Comparison of ENCODE assay signal across 21 cellular contexts in the genomic region with DNA sequence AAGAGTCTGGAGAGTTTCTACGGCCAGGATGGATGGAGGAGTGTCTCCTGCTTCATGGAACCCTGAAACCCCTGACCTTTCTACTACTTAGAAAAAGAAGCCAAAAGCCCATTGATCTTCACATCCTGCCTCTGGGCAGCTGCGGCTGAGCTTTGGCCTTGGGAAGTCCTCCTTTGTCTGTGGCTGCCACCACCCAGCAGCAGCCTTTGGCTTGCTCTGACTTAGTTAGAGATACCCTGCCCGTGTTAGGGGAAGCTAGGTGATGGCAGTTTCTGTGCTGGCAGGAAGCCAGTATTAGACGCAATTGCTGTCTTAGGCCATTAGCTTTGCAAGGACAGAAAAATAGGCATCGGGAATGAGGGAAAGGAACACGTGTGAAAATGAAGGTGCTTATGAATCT. TPM values are rescaled to one million over a fixed set of nuclear protein-coding genes. Genes with fewer than 3 reads are reported as not detected.
DNase-seq lines count a peak whose midpoint lies in the region; ATAC-seq and TF ChIP-seq lines count a peak whose summit lies in the region.
"Had no signal": no experiment of that assay in that cellular context is flagged by ENCODE, and none has a peak within 500 bp of the region (broad histone marks: within the 10 kb centered on the region; RNA-seq: fewer than 3 reads in every experiment).

No MANE protein-coding gene starts in this region.

- H3K36me3 ChIP-seq in BE2C (no peaks in the 10 kb centered on the region), liver (ENCODE audit: control insufficient read depth in 4 of 4, insufficient read depth in 3 of 4, low read depth in 1 of 4, low read length in 3 of 4) (peaks cover 0 to under 1% (median 0%) of the 10 kb centered on the region in 4 donors)

- no peak for ATAC-seq in WTC11
- ATAC-seq: sciatic nerve; stimulated activated naive CD8-positive, alpha-beta T cell treated with anti-CD3 and anti-CD28 coated beads, Interleukin-15, Interleukin-2, amounts not matched to agents 100 U/mL and 50 U/mL, for 24 hours; upper lobe of right lung had no signal

- peak overlapping the region; percentile 42; the same call in 1 of the 2 replicates for H3K27ac Mint-ChIP-seq in WTC11
- H3K27ac Mint-ChIP-seq in mesothelial cell of epicardium, result no peak overlapping the region
- H3K27ac Mint-ChIP-seq: activated naive CD4-positive, alpha-beta T cell treated with anti-CD3 and anti-CD28 coated beads, Interleukin-2, amount 50 U/mL, for 24 hours; activated T-cell treated with anti-CD3 and anti-CD28 coated beads, Interleukin-2, amount 50 U/mL, for 24 hours; CD4-positive, alpha-beta T cell; dendritic cell treated with granulocyte-macrophage colony-stimulating factor and Interleukin-4, amounts not matched to agents 40 ng/mL and 50 ng/mL, for 4 days had no signal

- H3K36me3 Mint-ChIP-seq in WTC11 (peaks cover 14% of the 10 kb centered on the region), mesothelial cell of epicardium (peaks cover 31% of the 10 kb centered on the region)

- no peaks in the 10 kb centered on the region for H3K9me3 Mint-ChIP-seq in WTC11
- no peaks in the 10 kb centered on the region for H3K9me3 Mint-ChIP-seq in mesothelial cell of epicardium
- H3K9me3 Mint-ChIP-seq: activated naive CD4-positive, alpha-beta T cell treated with anti-CD3 and anti-CD28 coated beads, Interleukin-2, amount 50 U/mL, for 24 hours; activated T-cell treated with anti-CD3 and anti-CD28 coated beads, Interleukin-2, amount 50 U/mL, for 24 hours; brain; CD4-positive, alpha-beta T cell; dendritic cell treated with granulocyte-macrophage colony-stimulating factor and Interleukin-4, amounts not matched to agents 40 ng/mL and 50 ng/mL, for 4 days had no signal

- CTCF ChIA-PET in WTC11 (lab: Charles Lee), result interaction anchor here (0.7 kb wide), 1 partner anchor 206 kb away, joined by 3 read pairs; no protein-coding TSS in a partner anchor

- H3K4me1 ChIP-seq in BE2C, result no peaks in the 10 kb centered on the region
- H3K4me1 ChIP-seq in liver (ENCODE audit: control insufficient read depth in 4 of 4, insufficient read depth in 4 of 4, low read length in 3 of 4), result peaks cover 0 to 2% (median 1%) of the 10 kb centered on the region in 4 donors

- TF ChIP-seq RAD21 in liver (IDR thresholded peaks at IDR 0.05), result peak in 1 of 2 donors; percentile 40

- H3K27me3 ChIP-seq in BE2C (no peaks in the 10 kb centered on the region), liver (ENCODE audit: control insufficient read depth in 4 of 4, insufficient read depth in 4 of 4, low read length in 3 of 4) (no peaks in the 10 kb centered on the region)
- H3K27me3 ChIP-seq: upper lobe of right lung had no signal

- H3K4me3 Mint-ChIP-seq in WTC11 (no peak overlapping the region), mesothelial cell of epicardium (no peak overlapping the region)
- H3K4me3 Mint-ChIP-seq: activated naive CD4-positive, alpha-beta T cell treated with anti-CD3 and anti-CD28 coated beads, Interleukin-2, amount 50 U/mL, for 24 hours; activated T-cell treated with anti-CD3 and anti-CD28 coated beads, Interleukin-2, amount 50 U/mL, for 24 hours; brain; CD4-positive, alpha-beta T cell; dendritic cell treated with granulocyte-macrophage colony-stimulating factor and Interleukin-4, amounts not matched to agents 40 ng/mL and 50 ng/mL, for 4 days had no signal

- H3K9me3 ChIP-seq in BE2C, result no peaks in the 10 kb centered on the region
- no peaks in the 10 kb centered on the region for H3K9me3 ChIP-seq in liver (ENCODE audit: control insufficient read depth in 4 of 4, low read length in 3 of 4)
- H3K9me3 ChIP-seq: upper lobe of right lung had no signal

- H3K4me1 Mint-ChIP-seq in WTC11 (peaks cover 16% of the 10 kb centered on the region), mesothelial cell of epicardium (peaks cover 5% of the 10 kb centered on the region)

- H3K27me3 Mint-ChIP-seq in WTC11 (ENCODE audit: low read depth), result no peaks in the 10 kb centered on the region
- H3K27me3 Mint-ChIP-seq in mesothelial cell of epicardium (ENCODE audit: low read depth), result no peaks in the 10 kb centered on the region
- H3K27me3 Mint-ChIP-seq: activated naive CD4-positive, alpha-beta T cell treated with anti-CD3 and anti-CD28 coated beads, Interleukin-2, amount 50 U/mL, for 24 hours; activated T-cell treated with anti-CD3 and anti-CD28 coated beads, Interleukin-2, amount 50 U/mL, for 24 hours; brain; CD4-positive, alpha-beta T cell; dendritic cell treated with granulocyte-macrophage colony-stimulating factor and Interleukin-4, amounts not matched to agents 40 ng/mL and 50 ng/mL, for 4 days had no signal

- WGBS in liver, result 53% methylated on average over 6 of the region's 6 CpGs

- H3K9ac ChIP-seq in liver (ENCODE audit: low read depth in 1 of 2, low read length in 2 of 2), result no peak overlapping the region

- POLR2A ChIA-PET in WTC11 (lab: Charles Lee), result no interaction called here

- no peak overlapping the region for H3K27ac ChIP-seq in liver (ENCODE audit: low read depth in 1 of 2, low read length in 2 of 2)
- H3K27ac ChIP-seq: upper lobe of right lung had no signal

- no peak overlapping the region for H3K4me3 ChIP-seq in BE2C (ENCODE audit: low read depth, low read length)
- no peak overlapping the region for H3K4me3 ChIP-seq in liver (ENCODE audit: low read depth in 1 of 3, low read length in 3 of 3)
- H3K4me3 ChIP-seq: upper lobe of right lung had no signal

- TF ChIP-seq CTCF in BE2C (IDR thresholded peaks at IDR 0.05; ENCODE audit: low read depth, low read length) (no peak), WTC11 (IDR thresholded peaks at IDR 0.05) (no peak), liver (IDR thresholded peaks at IDR 0.05; ENCODE audit: low read depth, low read length, missing input control) (no peak), mesothelial cell of epicardium (IDR thresholded peaks at IDR 0.05; ENCODE audit: unreplicated experiment) (no peak)

- DNase-seq in BE2C, result peak; percentile 30
- peak; percentile 25 for DNase-seq in NCI-H1092 treated with DMSO at 0.1 percent for 48 hours (lab: John Stamatoyannopoulos, UW)
- no peak for DNase-seq in WTC11 (ENCODE audit: low spot score)
- DNase-seq in activated CD8-positive, alpha-beta memory T cell treated with anti-CD3 and anti-CD28 coated beads for 24 hours, result no peak
- DNase-seq in stimulated activated CD4-positive, alpha-beta T cell treated with anti-CD3 and anti-CD28 coated beads, Interleukin-4, amount 100 ng/mL, for 4 hours, result no peak
- DNase-seq in mesothelial cell of epicardium (ENCODE audit: low spot score in 2 of 2, unreplicated experiment in 2 of 2), result no peak
- no peak for DNase-seq in SIG-M5 (lab: John Stamatoyannopoulos, UW)
- DNase-seq: activated T-cell treated with anti-CD3 and anti-CD28 coated beads, Interleukin-2, amount 50 U/mL, for 24 hours; CD4-positive, alpha-beta T cell; DMS79 treated with DMSO at 0.1 percent for 48 hours; NCI-H1694; NCI-H774; occipital lobe; stimulated activated naive CD8-positive, alpha-beta T cell treated with anti-CD3 and anti-CD28 coated beads, Interleukin-15, Interleukin-2, amounts not matched to agents 100 U/mL and 50 U/mL, for 24 hours; SW 1271; upper lobe of right lung had no signal

TF ChIP-seq in WTC11, 78 proteins besides CTCF, POLR2A, EP300 and RAD21 (continues in another document):
- no peak for TF ChIP-seq FOXP1 (CRISPR knock-in tag; IDR thresholded peaks at IDR 0.05; ENCODE audit: borderline replicate concordance)
- no peak for TF ChIP-seq ZSCAN18 (CRISPR knock-in tag; IDR thresholded peaks at IDR 0.05)
- TF ChIP-seq TEAD1 (CRISPR knock-in tag; IDR thresholded peaks at IDR 0.05), result no peak
- no peak for TF ChIP-seq ZNF317 (CRISPR knock-in tag; IDR thresholded peaks at IDR 0.05; ENCODE audit: borderline replicate concordance, low read depth)

TF ChIP-seq in liver, 16 proteins besides CTCF, POLR2A, EP300 and RAD21:
- TF ChIP-seq, protein P1, sequence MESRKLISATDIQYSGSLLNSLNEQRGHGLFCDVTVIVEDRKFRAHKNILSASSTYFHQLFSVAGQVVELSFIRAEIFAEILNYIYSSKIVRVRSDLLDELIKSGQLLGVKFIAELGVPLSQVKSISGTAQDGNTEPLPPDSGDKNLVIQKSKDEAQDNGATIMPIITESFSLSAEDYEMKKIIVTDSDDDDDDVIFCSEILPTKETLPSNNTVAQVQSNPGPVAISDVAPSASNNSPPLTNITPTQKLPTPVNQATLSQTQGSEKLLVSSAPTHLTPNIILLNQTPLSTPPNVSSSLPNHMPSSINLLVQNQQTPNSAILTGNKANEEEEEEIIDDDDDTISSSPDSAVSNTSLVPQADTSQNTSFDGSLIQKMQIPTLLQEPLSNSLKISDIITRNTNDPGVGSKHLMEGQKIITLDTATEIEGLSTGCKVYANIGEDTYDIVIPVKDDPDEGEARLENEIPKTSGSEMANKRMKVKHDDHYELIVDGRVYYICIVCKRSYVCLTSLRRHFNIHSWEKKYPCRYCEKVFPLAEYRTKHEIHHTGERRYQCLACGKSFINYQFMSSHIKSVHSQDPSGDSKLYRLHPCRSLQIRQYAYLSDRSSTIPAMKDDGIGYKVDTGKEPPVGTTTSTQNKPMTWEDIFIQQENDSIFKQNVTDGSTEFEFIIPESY (IDR thresholded peaks at IDR 0.05), result no peak
- TF ChIP-seq YY1 (IDR thresholded peaks at IDR 0.05) (no peak), GABPA (IDR thresholded peaks at IDR 0.05 in 1 of 2, conservative IDR thresholded peaks at IDR 0.05 in 1 of 2) (no peak), SP1 (IDR thresholded peaks at IDR 0.05) (peak; percentile 54), MAX (IDR thresholded peaks at IDR 0.05) (no peak), RXRA (IDR thresholded peaks at IDR 0.05) (peak in 1 of 2 donors; percentile 56), FOXA1 (IDR thresholded peaks at IDR 0.05) (no peak), JUND (IDR thresholded peaks at IDR 0.05) (no peak), NR2F2 (IDR thresholded peaks at IDR 0.05) (peak; percentile 32), HNF4G (IDR thresholded peaks at IDR 0.05) (no peak), HNF4A (conservative IDR thresholded peaks at IDR 0.05) (peak in 1 of 2 donors; percentile 44), EGR1 (IDR thresholded peaks at IDR 0.05; ENCODE audit: low read depth in 2 of 2) (no peak)

RNA-seq across cellular contexts. Expression of gene APH1B, which starts 18.8 kb away (rescaled TPM):
- 0.96 TPM for polyA plus RNA-seq in BE2C (2012; ENCODE audit: insufficient read depth, insufficient read length, low read depth)
- total RNA-seq in WTC11 (2021) (22.0 to 27.5 TPM (median 25.0 TPM) in 3 replicates), liver (10 to 100 TPM in 1 of 2 donors, 1 to 10 TPM in 1; 2.5 to 10.6 TPM), mesothelial cell of epicardium (19.7 to 22.0 TPM (median 21.9 TPM) in 3 replicates)
- 1 to 10 TPM; 2.0 to 6.7 TPM for polyA plus RNA-seq in liver

Comparison
In these comparisons a context has a peak if more than half of its experiments do, and no peak if none do; other contexts are left out.
1. DNase-seq: peak in BE2C (single experiment) and NCI-H1092 treated with DMSO at 0.1 percent for 48 hours (single experiment); none in WTC11 (single experiment), activated CD8-positive, alpha-beta memory T cell treated with anti-CD3 and anti-CD28 coated beads for 24 hours (single experiment), stimulated activated CD4-positive, alpha-beta T cell treated with anti-CD3 and anti-CD28 coated beads, Interleukin-4, amount 100 ng/mL, for 4 hours (0 of 2), mesothelial cell of epicardium (0 of 2) and SIG-M5 (single experiment).